ENCODE assay signal across 2 cellular contexts in the genomic region with DNA sequence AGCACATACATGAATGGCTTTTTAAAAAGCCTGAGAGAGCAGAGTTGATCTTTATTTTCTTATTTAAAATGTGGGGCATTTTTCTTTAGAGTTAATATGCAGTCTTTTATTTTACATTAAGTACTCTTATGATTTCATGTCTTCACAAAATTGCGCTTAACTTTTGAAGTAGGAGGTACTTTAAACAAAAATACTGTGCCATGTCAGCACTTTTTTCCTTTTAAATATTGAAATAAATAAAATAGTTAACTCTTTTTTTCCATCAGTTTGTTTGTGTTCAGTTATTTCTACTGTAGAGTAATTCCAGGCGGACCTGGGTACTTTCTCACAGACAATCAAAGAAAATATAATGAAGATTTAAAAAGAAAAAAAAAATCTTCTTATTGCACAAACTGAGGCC.
A peak's percentile ranks its signal among the peaks of the same experiment; 100 is the strongest.
TF ChIP-seq lines count a peak whose summit lies in the region.

No MANE protein-coding gene starts in this region.

TF ChIP-seq in HepG2, 621 proteins besides CTCF, POLR2A, EP300 and RAD21:
- TF ChIP-seq EHMT2 (IDR thresholded peaks at IDR 0.05; ENCODE audit: borderline replicate concordance, low read depth, low read length) (no peak), MAFK (conservative IDR thresholded peaks at IDR 0.05 in 1 of 2, IDR thresholded peaks at IDR 0.05 in 1 of 2; ENCODE audit: low read length in 2 of 2) (peak; percentile 66 to 92), MAFF (IDR thresholded peaks at IDR 0.05; ENCODE audit: low read depth, low read length) (peak; percentile 81)

TF ChIP-seq in K562, 482 proteins besides CTCF, POLR2A, EP300 and RAD21:
- peak; percentile 72 for TF ChIP-seq MAFK (IDR thresholded peaks at IDR 0.05; ENCODE audit: low read length)
- TF ChIP-seq C11orf30 (IDR thresholded peaks at IDR 0.05; ENCODE audit: low read depth): peak; percentile 56; the same call in 1 of the 2 replicates
- no peak for TF ChIP-seq THRB (CRISPR knock-in tag; conservative IDR thresholded peaks at IDR 0.05)
- peak; percentile 53 for TF ChIP-seq MAFF (IDR thresholded peaks at IDR 0.05; ENCODE audit: low read length)
- peak; percentile 69 for TF ChIP-seq ZNF316 (IDR thresholded peaks at IDR 0.05)
- TF ChIP-seq, protein P1, sequence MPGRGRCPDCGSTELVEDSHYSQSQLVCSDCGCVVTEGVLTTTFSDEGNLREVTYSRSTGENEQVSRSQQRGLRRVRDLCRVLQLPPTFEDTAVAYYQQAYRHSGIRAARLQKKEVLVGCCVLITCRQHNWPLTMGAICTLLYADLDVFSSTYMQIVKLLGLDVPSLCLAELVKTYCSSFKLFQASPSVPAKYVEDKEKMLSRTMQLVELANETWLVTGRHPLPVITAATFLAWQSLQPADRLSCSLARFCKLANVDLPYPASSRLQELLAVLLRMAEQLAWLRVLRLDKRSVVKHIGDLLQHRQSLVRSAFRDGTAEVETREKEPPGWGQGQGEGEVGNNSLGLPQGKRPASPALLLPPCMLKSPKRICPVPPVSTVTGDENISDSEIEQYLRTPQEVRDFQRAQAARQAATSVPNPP (IDR thresholded peaks at IDR 0.05; ENCODE audit: borderline replicate concordance, insufficient read depth, insufficient read length): no peak
- peak; percentile 57 for TF ChIP-seq MAFG (tag; conservative IDR thresholded peaks at IDR 0.05)
TF ChIP-seq in K562: peak in this region for 5.
